8 cellular contexts compared by ENCODE assay signal in the genomic region with DNA sequence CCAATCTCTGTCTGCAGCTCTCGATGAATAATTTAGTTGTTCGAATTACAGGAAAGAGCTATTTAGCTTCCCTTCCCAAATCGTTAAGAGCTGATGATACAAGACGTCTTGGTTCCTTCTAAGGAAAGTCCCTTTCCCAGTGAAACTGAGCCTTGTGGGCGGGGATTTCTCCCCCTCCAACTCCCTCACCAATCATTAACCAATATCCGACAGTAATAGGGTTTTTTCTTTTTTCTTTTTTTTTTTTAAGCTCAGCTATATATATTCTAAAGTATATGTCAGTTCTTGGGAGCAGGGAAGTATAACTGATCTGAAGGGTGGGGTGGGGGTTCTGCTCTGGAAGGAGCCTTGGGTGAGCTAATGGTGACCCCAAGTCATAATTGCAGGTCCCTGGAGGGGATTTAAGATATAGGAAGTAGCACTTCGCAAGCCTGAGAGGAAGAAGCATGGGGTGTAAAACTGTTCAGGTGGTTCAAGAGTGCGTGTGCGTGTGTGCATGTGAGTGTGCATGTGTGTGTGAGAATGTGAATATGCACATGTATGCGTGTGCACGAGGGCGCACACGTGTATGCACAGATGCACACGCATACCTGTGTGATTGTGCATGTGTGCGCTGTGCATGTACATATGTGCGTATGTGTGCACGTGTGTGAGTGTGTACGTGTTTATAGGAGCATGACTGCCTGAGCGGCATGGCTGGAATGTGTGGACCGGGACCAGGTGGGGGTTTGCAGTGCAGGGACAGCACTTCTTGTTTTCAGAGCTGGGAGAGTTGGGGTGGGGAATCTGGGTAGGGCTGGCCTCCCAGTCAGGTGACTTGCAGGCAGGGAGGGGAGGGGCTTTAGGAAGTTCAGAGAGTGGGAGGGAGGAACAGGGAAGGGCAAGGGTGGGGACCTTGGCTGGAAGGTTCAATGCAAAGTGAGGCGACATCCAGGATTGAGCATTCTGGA. TPM values are rescaled to one million over a fixed set of nuclear protein-coding genes. Genes with fewer than 3 reads are reported as not detected.
A peak's percentile ranks its signal among the peaks of the same experiment; 100 is the strongest.
DNase-seq lines count a peak whose midpoint lies in the region; ATAC-seq, FAIRE-seq and TF ChIP-seq lines count a peak whose summit lies in the region.

No MANE protein-coding gene starts in this region.

- peaks cover 49% of the 10 kb centered on the region for H3K4me1 Mint-ChIP-seq in CD4-positive, alpha-beta T cell (ENCODE audit: low read depth)

- no peaks in the 10 kb centered on the region for H3K9me3 ChIP-seq in CD4-positive, alpha-beta T cell (ENCODE audit: control insufficient read depth, low read length)
- no peaks in the 10 kb centered on the region for H3K9me3 ChIP-seq in breast epithelium

- FAIRE-seq in HTR-8/SVneo (lab: Jason Lieb, UNC): peak; percentile 95

- H3K9me3 Mint-ChIP-seq in CD4-positive, alpha-beta T cell: no peaks in the 10 kb centered on the region

- H3K27me3 Mint-ChIP-seq in CD4-positive, alpha-beta T cell: no peaks in the 10 kb centered on the region

- no peak for ATAC-seq in CD4-positive, alpha-beta T cell (ENCODE audit: poor library complexity)
- ATAC-seq in omental fat pad (ENCODE audit: low FRiP score): no peak

- H3K4me3 ChIP-seq in breast epithelium: no peak overlapping the region

- H3K36me3 Mint-ChIP-seq in CD4-positive, alpha-beta T cell (ENCODE audit: low read depth): no peaks in the 10 kb centered on the region

- POLR2A ChIA-PET in CD4-positive, alpha-beta T cell (lab: Charles Lee): interaction anchor here (1.0 to 2.1 kb wide), 5 partner anchors 24 to 42 kb away, joined by 3 to 12 read pairs (median 6); partner anchors contain the start of gene SOCS3

- peak overlapping the region; percentile 21 for H3K27ac ChIP-seq in CD4-positive, alpha-beta T cell (ENCODE audit: low read depth, low read length)
- H3K27ac ChIP-seq in breast epithelium: peak overlapping the region; percentile 67 to 88

- CTCF ChIA-PET in CD4-positive, alpha-beta T cell (lab: Charles Lee): interaction anchor here (0.8 to 1.3 kb wide), 2 partner anchors 11 to 66 kb away, joined by 3 read pairs; no protein-coding TSS in a partner anchor

- no peak for DNase-seq in CD4-positive, alpha-beta T cell
- DNase-seq in HTR-8/SVneo (ENCODE audit: insufficient read length, low spot score) (no peak), breast epithelium (ENCODE audit: low spot score in 2 of 2) (no peak), mucosa of gallbladder (ENCODE audit: low spot score) (peak; percentile 56), putamen (ENCODE audit: low spot score) (no peak), omental fat pad (ENCODE audit: low spot score) (no peak), NCI-H1048 (lab: John Stamatoyannopoulos, UW) (no peak)
- no peak for DNase-seq in activated CD4-positive, alpha-beta T cell treated with anti-CD3 and anti-CD28 coated beads, Interleukin-2, amount 50 U/mL, for 4 hours

- TF ChIP-seq POLR2A in breast epithelium (IDR thresholded peaks at IDR 0.05): no peak

- H3K4me3 Mint-ChIP-seq in CD4-positive, alpha-beta T cell: peak overlapping the region; percentile 42

- H3K36me3 ChIP-seq in breast epithelium: no peaks in the 10 kb centered on the region

- H3K4me1 ChIP-seq in breast epithelium: peaks cover 7 to 14% of the 10 kb centered on the region in 2 donors

- intact Hi-C loops in CD4-positive, alpha-beta T cell (cut with DNase I, micrococcal nuclease): no loop called here
- intact Hi-C loops in breast epithelium (cut with DNase I; ENCODE audit: low total_unique reads): no loop called here

- TF ChIP-seq CTCF in CD4-positive, alpha-beta T cell (IDR thresholded peaks at IDR 0.05): no peak
- no peak for TF ChIP-seq CTCF in breast epithelium (IDR thresholded peaks at IDR 0.05)
- TF ChIP-seq CTCF in omental fat pad (IDR thresholded peaks at IDR 0.05): no peak

- no peaks in the 10 kb centered on the region for H3K27me3 ChIP-seq in CD4-positive, alpha-beta T cell (ENCODE audit: control insufficient read depth, insufficient read depth, low read length)
- no peaks in the 10 kb centered on the region for H3K27me3 ChIP-seq in breast epithelium

- peak overlapping the region; percentile 59 for H3K27ac Mint-ChIP-seq in CD4-positive, alpha-beta T cell

RNA-seq across cellular contexts. Expression of gene SOCS3, which starts 42.7 kb away (rescaled TPM):
- 100 to 1,000 TPM; 414 to 427 TPM for total RNA-seq in CD4-positive, alpha-beta T cell
- total RNA-seq in breast epithelium (100 to 1,000 TPM in 1 of 3 donors, 10 to 100 TPM in 2; 58.1 to 190 (median 76.4) TPM), mucosa of gallbladder (11.9 TPM), omental fat pad (1,000 to 10,000 TPM in 1 of 4 donors, 100 to 1,000 TPM in 3; 186 to 1,117 (median 634) TPM)
